Comparison of ENCODE assay signal across 11 cellular contexts in genomic region chr1:156602557-156602993, GRCh38. TPM values are rescaled to one million over a fixed set of nuclear protein-coding genes. Genes with fewer than 3 reads are reported as not detected.
DNase-seq lines count a peak whose midpoint lies in the region; ATAC-seq and TF ChIP-seq lines count a peak whose summit lies in the region.
"Had no signal": no experiment of that assay in that cellular context is flagged by ENCODE, and none has a peak within 500 bp of the region (broad histone marks: within the 10 kb centered on the region; RNA-seq: fewer than 3 reads in every experiment).

No MANE protein-coding gene starts in this region.

- DNase-seq in NCI-H146 (lab: John Stamatoyannopoulos, UW) (peak; percentile 62), NCI-H146 treated with DMSO at 0.1 percent for 48 hours (lab: John Stamatoyannopoulos, UW; ENCODE audit: unreplicated experiment) (no peak), adipocyte (ENCODE audit: low read depth) (peak; percentile 56), AG08396 (ENCODE audit: low spot score) (no peak), mesenteric fat pad (ENCODE audit: low spot score) (no peak), gastrocnemius medialis (no peak)
- DNase-seq: spleen had no signal

- H3K9me3 ChIP-seq in Loucy (ENCODE audit: insufficient read depth, low read depth, low read length) (no peaks in the 10 kb centered on the region), adipocyte (ENCODE audit: control insufficient read depth, low read length) (no peaks in the 10 kb centered on the region), gastrocnemius medialis (no peaks in the 10 kb centered on the region)
- H3K9me3 ChIP-seq: spleen had no signal

- H3K27me3 Mint-ChIP-seq in nephron (ENCODE audit: low read depth), result no peaks in the 10 kb centered on the region

- H3K4me3 Mint-ChIP-seq in nephron, result peak overlapping the region; percentile 65 to 79 (median 74)

- intact Hi-C loops in gastrocnemius medialis (cut with DNase I; ENCODE audit: low total_unique reads), result loop anchor here (5.0 kb wide), 1 partner anchor 90 kb away; no protein-coding TSS in a partner anchor

- no peaks in the 10 kb centered on the region for H4K20me1 ChIP-seq in Loucy (ENCODE audit: insufficient read depth, low read length, poor library complexity, severe bottlenecking)

- H3K4me2 ChIP-seq in Loucy (ENCODE audit: low read depth, low read length, poor library complexity, severe bottlenecking), result peak overlapping the region; percentile 90

- H3K4me1 ChIP-seq in Loucy (ENCODE audit: insufficient read depth, low read length, poor library complexity, severe bottlenecking), result peaks cover 9% of the 10 kb centered on the region
- H3K4me1 ChIP-seq in adipocyte (ENCODE audit: control insufficient read depth, insufficient read depth, low read length), result peaks cover 6% of the 10 kb centered on the region
- H3K4me1 ChIP-seq in gastrocnemius medialis, result peaks cover 15 to 16% of the 10 kb centered on the region in 2 donors

- peaks cover 9% of the 10 kb centered on the region for H3K36me3 Mint-ChIP-seq in nephron (ENCODE audit: low read depth)

- H3K27me3 ChIP-seq in Loucy (ENCODE audit: insufficient read depth, low read length, poor library complexity, severe bottlenecking) (no peaks in the 10 kb centered on the region), adipocyte (replicated peaks; ENCODE audit: control insufficient read depth, insufficient read depth, low read length) (no peaks in the 10 kb centered on the region), gastrocnemius medialis (no peaks in the 10 kb centered on the region)
- H3K27me3 ChIP-seq: spleen had no signal

- H2AFZ ChIP-seq in Loucy (ENCODE audit: low read length), result 0 out of 2 replicates have a peak overlapping the region, but pooled peaks have one; percentile 58

- no peak for TF ChIP-seq POLR2A in gastrocnemius medialis (IDR thresholded peaks at IDR 0.05)

- H3K36me3 ChIP-seq in Loucy (ENCODE audit: insufficient read depth, low read length) (peaks cover 9% of the 10 kb centered on the region; the same call in 1 of the 2 replicates), adipocyte (ENCODE audit: control insufficient read depth, insufficient read depth, low read length, severe bottlenecking) (peaks cover 12% of the 10 kb centered on the region), gastrocnemius medialis (peaks cover 0 to 13% of the 10 kb centered on the region in 2 donors)

- H3F3A ChIP-seq in Loucy (ENCODE audit: low read depth), result no peaks in the 10 kb centered on the region

- in situ Hi-C loops in gastrocnemius medialis (cut with MboI; ENCODE audit: low sequenced_read_pairs in 4 of 4), result loop anchor here (5.0 to 10.0 kb wide), 2 partner anchors 150 to 218 kb away; no protein-coding TSS in a partner anchor

- H3K9me2 ChIP-seq in Loucy (replicated peaks; ENCODE audit: low read depth, low read length), result no peaks in the 10 kb centered on the region

- H3K4me3 ChIP-seq in Loucy (ENCODE audit: low read length, poor library complexity, severe bottlenecking) (peak overlapping the region; percentile 93), adipocyte (ENCODE audit: low read length) (no peak overlapping the region), gastrocnemius medialis (no peak overlapping the region)

- H3K9me3 Mint-ChIP-seq in nephron, result no peaks in the 10 kb centered on the region

- no peak overlapping the region for H3K27ac ChIP-seq in gastrocnemius medialis

- ATAC-seq in gastrocnemius medialis, result no peak

- H3K79me2 ChIP-seq in Loucy (ENCODE audit: insufficient read depth, low read length), result peaks cover 21% of the 10 kb centered on the region

- no peak overlapping the region for H3K9ac ChIP-seq in Loucy (ENCODE audit: low read depth, low read length, poor library complexity, severe bottlenecking)
- H3K9ac ChIP-seq in adipocyte (ENCODE audit: low read length), result no peak overlapping the region

- H3K4me1 Mint-ChIP-seq in nephron, result peaks cover 10% of the 10 kb centered on the region

- H3K27ac Mint-ChIP-seq in nephron, result peak overlapping the region in 2 of 3 experiments; percentile 40 to 67

- TF ChIP-seq CTCF in Loucy (conservative IDR thresholded peaks at IDR 0.05; ENCODE audit: low read length) (peak; percentile 70), nephron (IDR thresholded peaks at IDR 0.05; ENCODE audit: unreplicated experiment in 3 of 3) (peak in 2 of 3 experiments; percentile 14 to 19), gastrocnemius medialis (IDR thresholded peaks at IDR 0.05 in 4 of 5, conservative IDR thresholded peaks at IDR 0.05 in 1 of 5) (peak in 1 of 5 experiments; percentile 30)

RNA-seq across cellular contexts. Expression of gene GPATCH4, which starts 1.3 kb away (rescaled TPM):
- total RNA-seq in mesenteric fat pad (40.4 TPM), gastrocnemius medialis (100 to 1,000 TPM in 1 of 4 donors, 10 to 100 TPM in 3; 35.6 to 103 (median 47.6) TPM)

RNA-seq across cellular contexts. Expression of gene NAXE, which starts 11.0 kb away (rescaled TPM):
- 55.1 TPM for total RNA-seq in mesenteric fat pad
- 10 to 100 TPM; 34.4 to 66.7 (median 46.0) TPM for total RNA-seq in gastrocnemius medialis

RNA-seq across cellular contexts. Expression of gene HAPLN2, which starts 16.6 kb away (rescaled TPM):
- total RNA-seq in mesenteric fat pad (0.35 TPM), gastrocnemius medialis (1 to 10 TPM in 3 of 4 donors, under 1 TPM in 1; 0.53 to 6.0 (median 3.0) TPM)
- total RNA-seq: dermis microvascular lymphatic vessel endothelial cell, LHCN-M2 had no signal

RNA-seq across cellular contexts. Expression of gene TTC24, which starts 23.1 kb away (rescaled TPM):
- total RNA-seq in mesenteric fat pad (not detected), gastrocnemius medialis (1 to 10 TPM in 1 of 4 donors, not detected in 3; 3.6 TPM)
- total RNA-seq: dermis microvascular lymphatic vessel endothelial cell, LHCN-M2 had no signal

RNA-seq across cellular contexts. Expression of gene IQGAP3, which starts 30.2 kb away (rescaled TPM):
- total RNA-seq in mesenteric fat pad (0.55 TPM), gastrocnemius medialis (under 1 TPM in 2 of 4 donors, not detected in 2; 0.20 to 0.55 TPM)

Comparison
In these comparisons a context has a peak if more than half of its experiments do, and no peak if none do; other contexts are left out.
1. DNase-seq: peak in NCI-H146 (single experiment) and adipocyte (single experiment); none in NCI-H146 treated with DMSO at 0.1 percent for 48 hours (single experiment), AG08396 (single experiment), mesenteric fat pad (single experiment) and gastrocnemius medialis (0 of 2).